8 cellular contexts compared by ENCODE assay signal in genomic region chr6:16760536-16761468, GRCh38. TPM values are rescaled to one million over a fixed set of nuclear protein-coding genes. Genes with fewer than 3 reads are reported as not detected.
DNase-seq lines count a peak whose midpoint lies in the region; ATAC-seq and TF ChIP-seq lines count a peak whose summit lies in the region.

TSS of gene ATXN1 (minus strand) at chr6:16761460.

- DNase-seq in NOMO-1 (lab: John Stamatoyannopoulos, UW; ENCODE audit: unreplicated experiment in 2 of 2) (peak; percentile 46 to 47), NOMO-1 treated with dmso at 0.1 percent for 144 hours (lab: John Stamatoyannopoulos, UW; ENCODE audit: unreplicated experiment) (no peak), Kasumi-1 (lab: John Stamatoyannopoulos, UW) (peak; percentile 26 to 63), lower lobe of right lung (peak; percentile 74)
- DNase-seq in activated CD4-positive, alpha-beta T cell treated with anti-CD3 and anti-CD28 coated beads, Interleukin-2, amount 50 U/mL, for 4 hours: peak; percentile 23 to 40
- peak in 2 of 3 experiments; percentile 14 to 36 for DNase-seq in stimulated activated CD4-positive, alpha-beta T cell treated with anti-CD3 and anti-CD28 coated beads, TNF-alpha, amount 100 ng/mL, for 4 hours (ENCODE audit: low read depth in 3 of 3)

- H3K4me1 ChIP-seq in ectodermal cell (ENCODE audit: control insufficient read depth, insufficient read depth, low read length) (peaks cover 12% of the 10 kb centered on the region), lower lobe of right lung (peaks cover 46% of the 10 kb centered on the region)

- H3K27me3 ChIP-seq in ectodermal cell (ENCODE audit: control insufficient read depth, insufficient read depth, low read length, poor library complexity, severe bottlenecking) (peaks cover 46% of the 10 kb centered on the region), lower lobe of right lung (ENCODE audit: low read depth) (no peaks in the 10 kb centered on the region)

- intact Hi-C loops in lower lobe of right lung (cut with DNase I): no loop called here

- no peak for TF ChIP-seq CTCF in lower lobe of right lung (IDR thresholded peaks at IDR 0.05)

- H3K36me3 ChIP-seq in ectodermal cell (ENCODE audit: control insufficient read depth, insufficient read depth, low read length): no peaks in the 10 kb centered on the region
- H3K36me3 ChIP-seq in lower lobe of right lung: no peaks in the 10 kb centered on the region

- H3K4me3 ChIP-seq in ectodermal cell (ENCODE audit: insufficient read depth, low read depth, low read length) (peak within 1 kb of the TSS; percentile 59), lower lobe of right lung (peak within 1 kb of the TSS; percentile 73)

- ATAC-seq in lower lobe of right lung (peak in 1 of 2 donors; percentile 31), HG02981 (IDR thresholded peaks at IDR 0.05; ENCODE audit: unreplicated experiment) (no peak)

- WGBS in ectodermal cell, 2 experiments: 0 to 1% methylated on average over 70 to 72 of the region's 79 CpGs

- H3K9me3 ChIP-seq in ectodermal cell (ENCODE audit: control insufficient read depth, low read length) (no peaks in the 10 kb centered on the region), lower lobe of right lung (no peaks in the 10 kb centered on the region)

- H3K27ac ChIP-seq in ectodermal cell (ENCODE audit: insufficient read depth, low read depth, low read length, poor library complexity, severe bottlenecking): no peak within 1 kb of the TSS
- peak within 1 kb of the TSS; percentile 97 for H3K27ac ChIP-seq in lower lobe of right lung

RNA-seq across cellular contexts. Expression of gene ATXN1, which starts in this region (rescaled TPM):
- polyA plus RNA-seq in ectodermal cell (2013, experiment 1 of 4): 1.8 TPM
- 2.4 TPM for polyA plus RNA-seq in ectodermal cell (2013, experiment 2 of 4)
- polyA plus RNA-seq in ectodermal cell (2013, experiment 3 of 4): 1.6 TPM
- polyA plus RNA-seq in ectodermal cell (2013, experiment 4 of 4): 2.3 TPM
- 75.9 TPM for total RNA-seq in lower lobe of right lung
